In the genomic region with DNA sequence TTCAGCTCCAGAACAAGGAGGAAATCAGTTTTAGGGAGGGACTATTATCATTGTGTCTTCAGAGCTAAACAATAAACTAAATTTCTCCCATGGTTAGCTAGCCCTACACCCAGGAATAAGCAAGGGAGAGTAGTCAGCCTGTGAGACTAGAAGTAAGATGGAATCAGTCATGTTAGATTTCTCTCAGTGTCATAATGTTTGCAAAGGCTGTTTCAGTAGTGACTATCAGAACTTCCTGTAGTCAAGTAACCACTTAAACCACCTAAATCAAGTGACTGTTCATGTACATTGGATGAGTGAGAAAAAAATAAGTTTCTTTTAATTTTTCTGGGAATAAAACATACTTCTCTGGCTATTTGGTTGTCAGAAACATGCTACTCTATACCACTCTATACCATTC, we compare ENCODE assay signal across 18 cellular contexts.
DNase-seq lines count a peak whose midpoint lies in the region; ATAC-seq and TF ChIP-seq lines count a peak whose summit lies in the region.
"Had no signal": no experiment of that assay in that cellular context is flagged by ENCODE, and none has a peak within 500 bp of the region (broad histone marks: within the 10 kb centered on the region; RNA-seq: fewer than 3 reads in every experiment).

No MANE protein-coding gene starts in this region.

- no peak overlapping the region for H3K4me3 Mint-ChIP-seq in Caco-2 (ENCODE audit: unreplicated experiment)
- H3K4me3 Mint-ChIP-seq: activated CD8-positive, alpha-beta memory T cell treated with anti-CD3 and anti-CD28 coated beads, Interleukin-2, amount 10 ng/mL, durations not matched to agents 7 days and 5 days; activated naive CD4-positive, alpha-beta T cell treated with anti-CD3 and anti-CD28 coated beads, Interleukin-2, amount 50 U/mL, for 24 hours; nephron progenitor cell; stimulated activated effector memory CD8-positive, alpha-beta T cell treated with anti-CD3 and anti-CD28 coated beads, Interleukin-12 subunit alpha, Interleukin-12 subunit beta, amount 100 ng/mL, for 72 hours had no signal

- no peak for TF ChIP-seq CTCF in Caco-2 (IDR thresholded peaks at IDR 0.05; ENCODE audit: insufficient read depth in 1 of 2, low read depth in 1 of 2, low read length in 1 of 2, severe bottlenecking in 1 of 2, unreplicated experiment in 1 of 2)

- intact Hi-C loops in Caco-2 (cut with micrococcal nuclease; ENCODE audit: unreplicated experiment) (no loop called here), cardiac septum (cut with DNase I) (no loop called here)

- no peaks in the 10 kb centered on the region for H3K9me3 Mint-ChIP-seq in Caco-2 (ENCODE audit: unreplicated experiment)
- H3K9me3 Mint-ChIP-seq: nephron progenitor cell had no signal

- DNase-seq in Caco-2 (no peak), erythroblast (lab: John Stamatoyannopoulos, UW) (no peak), NCI-H1694 treated with DMSO at 0.1 percent for 48 hours (lab: John Stamatoyannopoulos, UW) (no peak), cardiac septum (ENCODE audit: low spot score) (no peak)
- DNase-seq: activated CD8-positive, alpha-beta memory T cell treated with anti-CD3 and anti-CD28 coated beads, Interleukin-2, amount 10 ng/mL, durations not matched to agents 7 days and 5 days; foreskin keratinocyte; H7; nephron progenitor cell; sigmoid colon; stimulated activated CD4-positive, alpha-beta T cell treated with anti-CD3 and anti-CD28 coated beads, Interleukin-4, amount 100 ng/mL, for 24 hours had no signal

- no peak overlapping the region for H3K4me3 ChIP-seq in Caco-2 (ENCODE audit: low read depth, low read length)
- H3K4me3 ChIP-seq: breast epithelium, lung, sigmoid colon had no signal

- no TSS peak for BruUV-seq in Caco-2 (replicated peaks; lab: Mats Ljungman, UMichigan)

- H3K36me3 ChIP-seq in Caco-2 (ENCODE audit: control insufficient read depth, insufficient read depth, low read length): no peaks in the 10 kb centered on the region
- H3K36me3 ChIP-seq: breast epithelium, sigmoid colon had no signal

- H3K9me3 ChIP-seq in Caco-2: no peaks in the 10 kb centered on the region
- H3K9me3 ChIP-seq: breast epithelium, sigmoid colon had no signal

- no peaks in the 10 kb centered on the region for H3K4me1 ChIP-seq in Caco-2
- H3K4me1 ChIP-seq: breast epithelium, foreskin keratinocyte, sigmoid colon had no signal

- H3K27me3 Mint-ChIP-seq in Caco-2 (ENCODE audit: insufficient read depth, unreplicated experiment): no peaks in the 10 kb centered on the region
- H3K27me3 Mint-ChIP-seq: activated CD8-positive, alpha-beta memory T cell treated with anti-CD3 and anti-CD28 coated beads, Interleukin-2, amount 10 ng/mL, durations not matched to agents 7 days and 5 days; activated naive CD4-positive, alpha-beta T cell treated with anti-CD3 and anti-CD28 coated beads, Interleukin-2, amount 50 U/mL, for 24 hours had no signal

- no peak overlapping the region for H3K27ac Mint-ChIP-seq in Caco-2 (ENCODE audit: unreplicated experiment)
- H3K27ac Mint-ChIP-seq: activated CD8-positive, alpha-beta memory T cell treated with anti-CD3 and anti-CD28 coated beads, Interleukin-2, amount 10 ng/mL, durations not matched to agents 7 days and 5 days; activated naive CD4-positive, alpha-beta T cell treated with anti-CD3 and anti-CD28 coated beads, Interleukin-2, amount 50 U/mL, for 24 hours; nephron progenitor cell; stimulated activated effector memory CD8-positive, alpha-beta T cell treated with anti-CD3 and anti-CD28 coated beads, Interleukin-12 subunit alpha, Interleukin-12 subunit beta, amount 100 ng/mL, for 72 hours had no signal

- TF ChIP-seq POLR2A in erythroblast (IDR thresholded peaks at IDR 0.05; ENCODE audit: low read length): no peak

- H3K4me1 Mint-ChIP-seq in Caco-2 (ENCODE audit: low read depth, unreplicated experiment): no peaks in the 10 kb centered on the region
- H3K4me1 Mint-ChIP-seq: activated CD8-positive, alpha-beta memory T cell treated with anti-CD3 and anti-CD28 coated beads, Interleukin-2, amount 10 ng/mL, durations not matched to agents 7 days and 5 days; activated naive CD4-positive, alpha-beta T cell treated with anti-CD3 and anti-CD28 coated beads, Interleukin-2, amount 50 U/mL, for 24 hours; nephron progenitor cell; stimulated activated effector memory CD8-positive, alpha-beta T cell treated with anti-CD3 and anti-CD28 coated beads, Interleukin-12 subunit alpha, Interleukin-12 subunit beta, amount 100 ng/mL, for 72 hours had no signal

- POLR2A ChIA-PET in Caco-2 (lab: Charles Lee): no interaction called here

- CTCF ChIA-PET in Caco-2 (lab: Charles Lee): no interaction called here

- H3K27me3 ChIP-seq in Caco-2 (replicated peaks; ENCODE audit: control insufficient read depth, insufficient read depth, low read length): no peaks in the 10 kb centered on the region
- H3K27me3 ChIP-seq: breast epithelium, foreskin keratinocyte, sigmoid colon had no signal

- peak; percentile 43 for ATAC-seq in GM18519 (IDR thresholded peaks at IDR 0.05; ENCODE audit: low FRiP score, unreplicated experiment)
- ATAC-seq in GM21381 (IDR thresholded peaks at IDR 0.05; ENCODE audit: unreplicated experiment): peak; percentile 42
- ATAC-seq in HG02870 (IDR thresholded peaks at IDR 0.05; ENCODE audit: unreplicated experiment): peak; percentile 70
- peak; percentile 38 for ATAC-seq in HG03558 (IDR thresholded peaks at IDR 0.05; ENCODE audit: extremely low read depth, unreplicated experiment)
- ATAC-seq: activated CD8-positive, alpha-beta memory T cell treated with anti-CD3 and anti-CD28 coated beads, Interleukin-2, amount 10 ng/mL, durations not matched to agents 7 days and 5 days; foreskin keratinocyte; stimulated activated effector memory CD8-positive, alpha-beta T cell treated with anti-CD3 and anti-CD28 coated beads, Interleukin-12 subunit alpha, Interleukin-12 subunit beta, amount 100 ng/mL, for 72 hours had no signal

- no peaks in the 10 kb centered on the region for H3K36me3 Mint-ChIP-seq in Caco-2 (ENCODE audit: insufficient read depth, unreplicated experiment)
- H3K36me3 Mint-ChIP-seq: activated CD8-positive, alpha-beta memory T cell treated with anti-CD3 and anti-CD28 coated beads, Interleukin-2, amount 10 ng/mL, durations not matched to agents 7 days and 5 days; activated naive CD4-positive, alpha-beta T cell treated with anti-CD3 and anti-CD28 coated beads, Interleukin-2, amount 50 U/mL, for 24 hours; stimulated activated effector memory CD8-positive, alpha-beta T cell treated with anti-CD3 and anti-CD28 coated beads, Interleukin-12 subunit alpha, Interleukin-12 subunit beta, amount 100 ng/mL, for 72 hours had no signal
